Comparison of ENCODE assay signal across 23 cellular contexts in genomic region chr10:1281402-1281782, GRCh38.
"Had no signal": no experiment of that assay in that cellular context is flagged by ENCODE, and none has a peak within 500 bp of the region (broad histone marks: within the 10 kb centered on the region; RNA-seq: fewer than 3 reads in every experiment).

No MANE protein-coding gene starts in this region.

- ATAC-seq: effector memory CD8-positive, alpha-beta T cell; left ventricle myocardium superior; naive thymus-derived CD8-positive, alpha-beta T cell; psoas muscle; right cardiac atrium; stimulated activated effector memory CD8-positive, alpha-beta T cell treated with anti-CD3 and anti-CD28 coated beads, Interleukin-12 subunit alpha, Interleukin-12 subunit beta, amount 100 ng/mL, for 72 hours had no signal

- H3K36me3 Mint-ChIP-seq: immature natural killer cell; naive thymus-derived CD8-positive, alpha-beta T cell; stimulated activated effector memory CD8-positive, alpha-beta T cell treated with anti-CD3 and anti-CD28 coated beads, Interleukin-12 subunit alpha, Interleukin-12 subunit beta, amount 100 ng/mL, for 72 hours had no signal

- H3K4me1 ChIP-seq: psoas muscle, sigmoid colon, stomach, thyroid gland had no signal

- H3K27me3 ChIP-seq: ovary, sigmoid colon, thyroid gland had no signal

- H3K36me3 ChIP-seq: ovary, sigmoid colon, stomach, thyroid gland had no signal

- H3K4me3 ChIP-seq: coronary artery, lung, ovary, psoas muscle, sigmoid colon, stomach, thyroid gland had no signal

- H3K27ac ChIP-seq: coronary artery, ovary, psoas muscle, sigmoid colon, stomach, thyroid gland had no signal

- H3K9me3 ChIP-seq: ovary, psoas muscle, sigmoid colon, stomach, thyroid gland had no signal

- H3K9me3 Mint-ChIP-seq: effector memory CD8-positive, alpha-beta T cell; immature natural killer cell; naive thymus-derived CD8-positive, alpha-beta T cell; stimulated activated effector memory CD8-positive, alpha-beta T cell treated with anti-CD3 and anti-CD28 coated beads, Interleukin-12 subunit alpha, Interleukin-12 subunit beta, amount 100 ng/mL, for 72 hours had no signal

- H3K27ac Mint-ChIP-seq: effector memory CD8-positive, alpha-beta T cell; immature natural killer cell; naive thymus-derived CD8-positive, alpha-beta T cell; stimulated activated effector memory CD8-positive, alpha-beta T cell treated with anti-CD3 and anti-CD28 coated beads, Interleukin-12 subunit alpha, Interleukin-12 subunit beta, amount 100 ng/mL, for 72 hours had no signal

- H3K4me1 Mint-ChIP-seq: immature natural killer cell; stimulated activated effector memory CD8-positive, alpha-beta T cell treated with anti-CD3 and anti-CD28 coated beads, Interleukin-12 subunit alpha, Interleukin-12 subunit beta, amount 100 ng/mL, for 72 hours had no signal

- DNase-seq: dermis blood vessel endothelial cell; effector memory CD8-positive, alpha-beta T cell; hypothalamus; immature natural killer cell; islet precursor cell; kidney glomerular epithelial cell; left ventricle myocardium superior; mesenchymal stem cell; midbrain; naive thymus-derived CD8-positive, alpha-beta T cell; ovary; psoas muscle; right cardiac atrium; sigmoid colon; stimulated activated CD4-positive, alpha-beta T cell treated with anti-CD3 and anti-CD28 coated beads, Interleukin-2, amount 100 ng/mL, for 24 hours; stimulated activated CD4-positive, alpha-beta T cell treated with anti-CD3 and anti-CD28 coated beads, Interleukin-4, amount 100 ng/mL, for 24 hours; stimulated activated naive CD4-positive, alpha-beta T cell treated with Interleukin-2 at 50 U/mL for 16 hours; stomach; thyroid gland; trophoblast cell had no signal

- H3K4me3 Mint-ChIP-seq: effector memory CD8-positive, alpha-beta T cell; immature natural killer cell; naive thymus-derived CD8-positive, alpha-beta T cell; stimulated activated effector memory CD8-positive, alpha-beta T cell treated with anti-CD3 and anti-CD28 coated beads, Interleukin-12 subunit alpha, Interleukin-12 subunit beta, amount 100 ng/mL, for 72 hours had no signal
